Comparison of ENCODE assay signal across 11 cellular contexts in genomic region chr2:150357770-150358467, GRCh38.
DNase-seq lines count a peak whose midpoint lies in the region; ATAC-seq and TF ChIP-seq lines count a peak whose summit lies in the region.
"Had no signal": no experiment of that assay in that cellular context is flagged by ENCODE, and none has a peak within 500 bp of the region (broad histone marks: within the 10 kb centered on the region; RNA-seq: fewer than 3 reads in every experiment).

No MANE protein-coding gene starts in this region.

- DNase-seq in fibroblast of the aortic adventitia (ENCODE audit: low read depth), result peak; percentile 16
- DNase-seq in HFFc6, result no peak
- no peak for DNase-seq in MG63
- no peak for DNase-seq in GM10248 (ENCODE audit: extremely low spot score)
- no peak for DNase-seq in sciatic nerve (ENCODE audit: low spot score)
- DNase-seq: activated CD8-positive, alpha-beta T cell treated with anti-CD3 and anti-CD28 coated beads for 36 hours; C1 segment of cervical spinal cord; SHP77 treated with DMSO at 0.1 percent for 48 hours had no signal

- no peaks in the 10 kb centered on the region for H3K36me3 Mint-ChIP-seq in HFFc6 (ENCODE audit: low read depth)

- peaks cover 3% of the 10 kb centered on the region for H3K9me3 ChIP-seq in MG63

- H3K27me3 Mint-ChIP-seq in HFFc6 (ENCODE audit: insufficient read depth), result no peaks in the 10 kb centered on the region
- H3K27me3 Mint-ChIP-seq: activated CD8-positive, alpha-beta T cell treated with anti-CD3 and anti-CD28 coated beads for 36 hours had no signal

- CTCF ChIA-PET in GM10248 (lab: Yijun Ruan, JAX), result interaction anchor here (1.3 kb wide), 1 partner anchor 13 kb away, joined by 3 read pairs; no protein-coding TSS in a partner anchor

- H3K27me3 ChIP-seq in MG63, result no peaks in the 10 kb centered on the region

- no peaks in the 10 kb centered on the region for H3K9me3 Mint-ChIP-seq in HFFc6

- POLR2A ChIA-PET in GM10248 (lab: Yijun Ruan, JAX), result no interaction called here

- H3K27ac Mint-ChIP-seq in HFFc6, result no peak overlapping the region
- H3K27ac Mint-ChIP-seq: activated CD8-positive, alpha-beta T cell treated with anti-CD3 and anti-CD28 coated beads for 36 hours had no signal

- intact Hi-C loops in sciatic nerve (cut with DNase I), result no loop called here

- ATAC-seq in GM18861 (IDR thresholded peaks at IDR 0.05; ENCODE audit: unreplicated experiment), result peak; percentile 86
- peak; percentile 84 for ATAC-seq in HG02623 (IDR thresholded peaks at IDR 0.05; ENCODE audit: unreplicated experiment)
- peak; percentile 71 for ATAC-seq in HG03469 (IDR thresholded peaks at IDR 0.05; ENCODE audit: unreplicated experiment)
- no peak for ATAC-seq in sciatic nerve
- ATAC-seq: activated CD8-positive, alpha-beta T cell treated with anti-CD3 and anti-CD28 coated beads for 36 hours had no signal

- no peaks in the 10 kb centered on the region for H3K36me3 ChIP-seq in MG63

- no peak overlapping the region for H3K4me3 Mint-ChIP-seq in HFFc6
- H3K4me3 Mint-ChIP-seq: activated CD8-positive, alpha-beta T cell treated with anti-CD3 and anti-CD28 coated beads for 36 hours had no signal

- peaks cover 12% of the 10 kb centered on the region; the same call in 1 of the 2 replicates for H3K4me1 Mint-ChIP-seq in HFFc6 (ENCODE audit: low read depth)

- TF ChIP-seq CTCF in fibroblast of the aortic adventitia (IDR thresholded peaks at IDR 0.05; ENCODE audit: insufficient read depth, low read length) (no peak), HFFc6 (IDR thresholded peaks at IDR 0.05) (no peak), GM10248 (IDR thresholded peaks at IDR 0.05; ENCODE audit: control extremely low read depth, extremely low read depth, low read depth, missing control alignments) (no peak)

- H3K4me3 ChIP-seq in fibroblast of the aortic adventitia (ENCODE audit: low read depth, low read length), result no peak overlapping the region
- no peak overlapping the region for H3K4me3 ChIP-seq in MG63
